Comparison of ENCODE assay signal across 8 cellular contexts in genomic region chr11:6336293-6336692, GRCh38.
"Had no signal": no experiment of that assay in that cellular context is flagged by ENCODE, and none has a peak within 500 bp of the region (broad histone marks: within the 10 kb centered on the region; RNA-seq: fewer than 3 reads in every experiment).

No MANE protein-coding gene starts in this region.

- H3K4me3 ChIP-seq: GM12878 had no signal

- DNase-seq: GDM1, GF-D8 had no signal

- ATAC-seq: GM12878 had no signal

- FAIRE-seq: G401.6, GM12878, GM12891, GM12892, GM18507, GM19239 had no signal
